ENCODE assay signal across 1 cellular context in genomic region chr22:46758867-46759290, GRCh38.
TF ChIP-seq lines count a peak whose summit lies in the region.

No MANE protein-coding gene starts in this region.

TF ChIP-seq in HepG2, 621 proteins besides CTCF, POLR2A, EP300 and RAD21 (continued from another document and continues in another):
- TF ChIP-seq SOX13 (IDR thresholded peaks at IDR 0.05) (no peak), SOX13 (CRISPR knock-in tag; conservative IDR thresholded peaks at IDR 0.05 in 1 of 2, IDR thresholded peaks at IDR 0.05 in 1 of 2) (peak in 1 of 2 experiments; percentile 90; a peak in 2 of 4 replicates), ZNF501 (CRISPR knock-in tag; IDR thresholded peaks at IDR 0.05) (peak; percentile 64; the same call in 1 of the 2 replicates), HOXA5 (CRISPR knock-in tag; IDR thresholded peaks at IDR 0.05) (no peak), TFAP4 (IDR thresholded peaks at IDR 0.05; ENCODE audit: borderline replicate concordance, low read depth) (peak; percentile 16; the same call in 1 of the 2 replicates), ZNF547 (CRISPR knock-in tag; IDR thresholded peaks at IDR 0.05) (no peak), PBX3 (CRISPR knock-in tag; IDR thresholded peaks at IDR 0.05; ENCODE audit: borderline replicate concordance) (no peak), NCOR1 (IDR thresholded peaks at IDR 0.05; ENCODE audit: borderline replicate concordance, low read length) (peak; percentile 90), ZNF674 (CRISPR knock-in tag; IDR thresholded peaks at IDR 0.05; ENCODE audit: low read depth) (no peak), IRX3 (CRISPR knock-in tag; IDR thresholded peaks at IDR 0.05; ENCODE audit: borderline replicate concordance, low read depth) (no peak), ZNF543 (CRISPR knock-in tag; IDR thresholded peaks at IDR 0.05) (0 out of 2 replicates have a peak, but pooled peaks have one; percentile 57), KLF12 (CRISPR knock-in tag; IDR thresholded peaks at IDR 0.05; ENCODE audit: borderline replicate concordance) (0 out of 2 replicates have a peak, but pooled peaks have one; percentile 27), TSC22D2 (CRISPR knock-in tag; IDR thresholded peaks at IDR 0.05; ENCODE audit: borderline replicate concordance) (0 out of 2 replicates have a peak, but pooled peaks have one; percentile 33), ATF3 (CRISPR knock-in tag; IDR thresholded peaks at IDR 0.05) (0 out of 2 replicates have a peak, but pooled peaks have one; percentile 4), U2AF1 (optimal IDR thresholded peaks at IDR 0.05; ENCODE audit: low read depth, low read length) (no peak), NFAT5 (CRISPR knock-in tag; IDR thresholded peaks at IDR 0.05) (no peak), ZMYM4 (CRISPR knock-in tag; IDR thresholded peaks at IDR 0.05) (0 out of 2 replicates have a peak, but pooled peaks have one; percentile 37), KMT2A (CRISPR knock-in tag; IDR thresholded peaks at IDR 0.05) (no peak), ZNF468 (CRISPR knock-in tag; IDR thresholded peaks at IDR 0.05) (no peak), MXD3 (CRISPR knock-in tag; IDR thresholded peaks at IDR 0.05) (no peak), GFI1 (CRISPR knock-in tag; IDR thresholded peaks at IDR 0.05; ENCODE audit: borderline replicate concordance) (peak; percentile 53; the same call in 1 of the 2 replicates), HMGXB4 (CRISPR knock-in tag; IDR thresholded peaks at IDR 0.05; ENCODE audit: borderline replicate concordance in 1 of 2, low read depth in 1 of 2) (peak; percentile 67 to 77; a peak in 3 of 4 replicates), SAP130 (CRISPR knock-in tag; IDR thresholded peaks at IDR 0.05; ENCODE audit: low read depth) (peak; percentile 82), ELK4 (CRISPR knock-in tag; IDR thresholded peaks at IDR 0.05; ENCODE audit: borderline replicate concordance) (no peak), MED1 (CRISPR knock-in tag; IDR thresholded peaks at IDR 0.05) (peak; percentile 69), NFATC3 (CRISPR knock-in tag; IDR thresholded peaks at IDR 0.05) (no peak), ZNF264 (CRISPR knock-in tag; IDR thresholded peaks at IDR 0.05) (peak; percentile 83), EED (CRISPR knock-in tag; IDR thresholded peaks at IDR 0.05) (no peak), ZNF776 (CRISPR knock-in tag; IDR thresholded peaks at IDR 0.05) (no peak), PHF8 (CRISPR knock-in tag; IDR thresholded peaks at IDR 0.05) (no peak), ZNF205 (CRISPR knock-in tag; IDR thresholded peaks at IDR 0.05) (peak; percentile 35; the same call in 1 of the 2 replicates), PRPF4 (IDR thresholded peaks at IDR 0.05; ENCODE audit: low read depth, low read length, poor library complexity, severe bottlenecking) (no peak), HOXA3 (CRISPR knock-in tag; IDR thresholded peaks at IDR 0.05) (peak; percentile 54; the same call in 1 of the 2 replicates), SMYD3 (CRISPR knock-in tag; IDR thresholded peaks at IDR 0.05) (peak; percentile 34; the same call in 1 of the 2 replicates), CENPT (CRISPR knock-in tag; IDR thresholded peaks at IDR 0.05; ENCODE audit: low read depth) (no peak), MZF1 (CRISPR knock-in tag; IDR thresholded peaks at IDR 0.05; ENCODE audit: borderline replicate concordance) (no peak), ZSCAN25 (CRISPR knock-in tag; IDR thresholded peaks at IDR 0.05) (peak; percentile 83), ZNF784 (CRISPR knock-in tag; IDR thresholded peaks at IDR 0.05; ENCODE audit: borderline replicate concordance) (no peak), ZNF83 (CRISPR knock-in tag; IDR thresholded peaks at IDR 0.05; ENCODE audit: borderline replicate concordance) (no peak), CHD2 (IDR thresholded peaks at IDR 0.05; ENCODE audit: low read depth, low read length) (no peak), AHDC1 (CRISPR knock-in tag; IDR thresholded peaks at IDR 0.05; ENCODE audit: borderline replicate concordance) (no peak), PHF5A (CRISPR knock-in tag; IDR thresholded peaks at IDR 0.05; ENCODE audit: low read depth, unreplicated experiment) (no peak), ZNF101 (CRISPR knock-in tag; IDR thresholded peaks at IDR 0.05; ENCODE audit: borderline replicate concordance, low read depth) (no peak), ZFP91 (CRISPR knock-in tag; IDR thresholded peaks at IDR 0.05; ENCODE audit: borderline replicate concordance) (no peak), SOX6 (IDR thresholded peaks at IDR 0.05) (no peak), SOX6 (CRISPR knock-in tag; IDR thresholded peaks at IDR 0.05) (peak; percentile 92)
